In the genomic region with DNA sequence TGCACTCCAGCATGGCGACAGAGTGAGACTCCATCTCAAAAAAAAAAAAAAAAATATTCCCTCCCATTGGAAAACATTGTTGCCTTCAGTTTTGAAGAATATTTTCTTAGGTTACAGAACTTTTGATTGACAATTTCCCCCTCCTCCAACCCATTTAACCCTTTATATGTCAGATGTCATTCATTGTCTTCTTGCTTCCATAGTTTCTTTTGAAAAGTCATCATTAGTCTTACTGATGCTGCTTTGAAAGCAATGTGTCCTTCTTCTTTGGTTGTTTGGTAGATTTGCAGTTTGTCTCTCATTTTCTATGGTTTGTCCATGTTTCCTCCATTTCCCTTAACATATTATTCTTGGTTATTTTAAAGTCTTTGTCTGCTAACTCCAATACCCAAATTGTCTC, we compare ENCODE assay signal across 21 cellular contexts. TPM values are rescaled to one million over a fixed set of nuclear protein-coding genes. Genes with fewer than 3 reads are reported as not detected.
DNase-seq lines count a peak whose midpoint lies in the region; ATAC-seq, FAIRE-seq and TF ChIP-seq lines count a peak whose summit lies in the region.
"Had no signal": no experiment of that assay in that cellular context is flagged by ENCODE, and none has a peak within 500 bp of the region (broad histone marks: within the 10 kb centered on the region; RNA-seq: fewer than 3 reads in every experiment).

No MANE protein-coding gene starts in this region.

- ATAC-seq in HepG2 (no peak), right lobe of liver (no peak), HG03432 (IDR thresholded peaks at IDR 0.05; ENCODE audit: unreplicated experiment) (no peak)
- ATAC-seq: Right ventricle myocardium inferior had no signal

- POLR2A ChIA-PET in HepG2 (lab: Yijun Ruan, JAX): no interaction called here

- in situ Hi-C loops in HepG2 (cut with HindIII; ENCODE audit: extremely low pct_ligation_motif_present, low pct_unique_long_range_greater_than_20kb): no loop called here

- FAIRE-seq in HepG2 (lab: Jason Lieb, UNC): no peak
- FAIRE-seq: H54, RCC 7860 had no signal

- H3K27me3 ChIP-seq in HepG2 (ENCODE audit: control insufficient read depth in 1 of 2, insufficient read depth in 2 of 2, low read length in 2 of 2) (no peaks in the 10 kb centered on the region), right lobe of liver (no peaks in the 10 kb centered on the region), adipocyte (replicated peaks; ENCODE audit: control insufficient read depth, insufficient read depth, low read length) (no peaks in the 10 kb centered on the region), uterus (no peaks in the 10 kb centered on the region)
- H3K27me3 ChIP-seq: BE2C had no signal

- no peak overlapping the region for H2AFZ ChIP-seq in HepG2 (ENCODE audit: low read length)

- CTCF ChIA-PET in HepG2 (lab: Yijun Ruan, JAX; ENCODE audit: low intra/inter-chr PET ratio, low total read pairs): no interaction called here

- H3K9me3 ChIP-seq in HepG2 (ENCODE audit: low read length) (peaks cover 94% of the 10 kb centered on the region), right lobe of liver (peaks cover 7 to 37% (median 28%) of the 10 kb centered on the region in 4 donors), adipocyte (ENCODE audit: control insufficient read depth, low read length) (peaks cover 92% of the 10 kb centered on the region), uterus (peaks cover 0 to 75% of the 10 kb centered on the region in 2 donors)

- no peaks in the 10 kb centered on the region for H4K20me1 ChIP-seq in HepG2 (ENCODE audit: insufficient read depth, low read length)

- intact Hi-C loops in HepG2 (cut with micrococcal nuclease; ENCODE audit: unreplicated experiment): no loop called here
- intact Hi-C loops in right lobe of liver (cut with DNase I): no loop called here
- intact Hi-C loops in uterus (cut with DNase I; ENCODE audit: low total_unique reads): no loop called here

- DNase-seq in HepG2 (ENCODE audit: low spot score): no peak
- DNase-seq in right lobe of liver: no peak
- DNase-seq in adipocyte (ENCODE audit: low read depth): no peak
- peak; percentile 3 for DNase-seq in fibroblast of peridontal ligament (ENCODE audit: extremely low read depth)
- no peak for DNase-seq in NCI-H2196 treated with DMSO at 0.1 percent for 48 hours (lab: John Stamatoyannopoulos, UW; ENCODE audit: unreplicated experiment)
- no peak for DNase-seq in uterus
- DNase-seq: BE2C; CD4-positive, alpha-beta memory T cell; DMS79; NCI-H1105 treated with DMSO at 0.1 percent for 48 hours; NCI-H1694; NCI-H2081 treated with DMSO at 0.1 percent for 48 hours; NCI-H510A; NCI-H748 treated with DMSO at 0.1 percent for 48 hours; NK-92 treated with Interleukin-12 subunit alpha and Interleukin-12 subunit beta, amount 100 ng/mL, for 24 hours had no signal

- no peak for TF ChIP-seq RAD21 in HepG2 (CRISPR knock-in tag; IDR thresholded peaks at IDR 0.05)

- H3K4me2 ChIP-seq in HepG2 (ENCODE audit: low read depth, low read length): no peak overlapping the region

- BruUV-seq in HepG2 (replicated peaks; lab: Mats Ljungman, UMichigan): no TSS peak

- H3K79me2 ChIP-seq in HepG2 (ENCODE audit: insufficient read depth, low read length): no peaks in the 10 kb centered on the region

- TF ChIP-seq CTCF in HepG2 (CRISPR knock-in tag; IDR thresholded peaks at IDR 0.05): no peak
- no peak for TF ChIP-seq CTCF in right lobe of liver (IDR thresholded peaks at IDR 0.05)
- no peak for TF ChIP-seq CTCF in uterus (IDR thresholded peaks at IDR 0.05)

- no peaks in the 10 kb centered on the region for H3K4me1 ChIP-seq in HepG2 (ENCODE audit: insufficient read depth, low read length)
- no peaks in the 10 kb centered on the region for H3K4me1 ChIP-seq in right lobe of liver
- H3K4me1 ChIP-seq in adipocyte (ENCODE audit: control insufficient read depth, insufficient read depth, low read length): no peaks in the 10 kb centered on the region
- H3K4me1 ChIP-seq in uterus: no peaks in the 10 kb centered on the region
- H3K4me1 ChIP-seq: BE2C had no signal

- H3K4me3 ChIP-seq in HepG2 (replicated peaks in 1 of 3; ENCODE audit: insufficient read depth in 1 of 3, low read depth in 2 of 3, low read length in 3 of 3) (no peak overlapping the region), right lobe of liver (no peak overlapping the region), adipocyte (ENCODE audit: low read length) (peak overlapping the region; percentile 77), uterus (no peak overlapping the region)

- H3K27ac ChIP-seq in HepG2 (ENCODE audit: extremely low read length, insufficient read depth, low read length): no peak overlapping the region
- H3K27ac ChIP-seq in right lobe of liver: no peak overlapping the region
- H3K27ac ChIP-seq in uterus: no peak overlapping the region

- TF ChIP-seq EP300 in HepG2 (IDR thresholded peaks at IDR 0.05; ENCODE audit: low read depth in 2 of 2, low read length in 2 of 2): no peak
- TF ChIP-seq EP300 in HepG2 (CRISPR knock-in tag; IDR thresholded peaks at IDR 0.05; ENCODE audit: borderline replicate concordance): no peak

- H3K36me3 ChIP-seq in HepG2 (replicated peaks in 1 of 2; ENCODE audit: control insufficient read depth in 1 of 2, insufficient read depth in 2 of 2, low read length in 2 of 2) (peaks cover 2 to 17% of the 10 kb centered on the region in 2 experiments; a peak in 3 of 5 replicates), right lobe of liver (peaks cover 0 to 41% (median 10%) of the 10 kb centered on the region in 4 donors), adipocyte (ENCODE audit: control insufficient read depth, insufficient read depth, low read length, severe bottlenecking) (peaks cover 78% of the 10 kb centered on the region), uterus (no peaks in the 10 kb centered on the region)
- H3K36me3 ChIP-seq: BE2C had no signal

- H3K9ac ChIP-seq in HepG2 (ENCODE audit: insufficient read depth, low read depth, low read length): no peak overlapping the region
- no peak overlapping the region for H3K9ac ChIP-seq in adipocyte (ENCODE audit: low read length)

- TF ChIP-seq POLR2A in HepG2 (IDR thresholded peaks at IDR 0.05; ENCODE audit: insufficient read depth in 1 of 2, low read depth in 2 of 2, low read length in 2 of 2) (no peak), right lobe of liver (IDR thresholded peaks at IDR 0.05) (no peak), uterus (IDR thresholded peaks at IDR 0.05) (no peak)

- WGBS in HepG2 (ENCODE audit: low lambda C conversion rate): 38% methylated on average over 1 of the region's 1 CpG
- 67% methylated on average over 1 of the region's 1 CpG for WGBS in right lobe of liver (ENCODE audit: insufficient coverage, low coverage, low lambda C conversion rate, missing lambda C conversion rate)

RNA-seq across cellular contexts. Expression of a gene that starts 25.4 kb away (rescaled TPM):
- total RNA-seq in HepG2 (2016; rRNA removed; fragmentation: Illumina TruSeq; extraction: Trizol): 7.9 and 9.5 TPM in 2 replicates
- total RNA-seq in HepG2 (2016; cell fraction: cytosol; rRNA removed; fragmentation: Illumina TruSeq; extraction: Trizol; ENCODE audit: low read depth): 1.0 and 1.3 TPM in 2 replicates
- total RNA-seq in HepG2 (2016; cell fraction: insoluble cytoplasmic fraction; rRNA removed; fragmentation: Illumina TruSeq; extraction: Trizol): 7.8 and 8.5 TPM in 2 replicates
- total RNA-seq in HepG2 (2016; cell fraction: membrane; rRNA removed; fragmentation: Illumina TruSeq; extraction: Trizol): 4.8 and 7.5 TPM in 2 replicates
- 13.5 and 14.2 TPM in 2 replicates for total RNA-seq in HepG2 (2016; cell fraction: nucleus; rRNA removed; fragmentation: Illumina TruSeq; extraction: Trizol)
- polyA plus RNA-seq in HepG2 (2011; rRNA removed): 10.8 and 13.0 TPM in 2 replicates
- polyA plus RNA-seq in HepG2 (2011; cell fraction: cytosol; rRNA removed): 3.4 and 5.0 TPM in 2 replicates
- polyA plus RNA-seq in HepG2 (2011; cell fraction: nucleus; rRNA removed): 34.6 and 41.1 TPM in 2 replicates
- polyA plus RNA-seq in HepG2 (2012): 7.0 and 7.2 TPM in 2 replicates
- 0.59 TPM in 2 replicates for polyA plus RNA-seq in HepG2 (2016; cell fraction: cytosol; fragmentation: Illumina TruSeq; extraction: Trizol; ENCODE audit: low read depth)
- 4.1 and 6.3 TPM in 2 replicates for polyA plus RNA-seq in HepG2 (2016; cell fraction: insoluble cytoplasmic fraction; fragmentation: Illumina TruSeq; extraction: Trizol; ENCODE audit: low read depth)
- polyA plus RNA-seq in HepG2 (2016; cell fraction: membrane; fragmentation: Illumina TruSeq; extraction: Trizol; ENCODE audit: low read depth): 1.9 and 2.3 TPM in 2 replicates
- 21.3 and 25.8 TPM in 2 replicates for polyA plus RNA-seq in HepG2 (2016; cell fraction: nucleus; fragmentation: Illumina TruSeq; extraction: Trizol; ENCODE audit: insufficient read depth, low read depth)
- 17.5 and 18.8 TPM in 2 replicates for polyA minus RNA-seq in HepG2 (2011; rRNA and poly(A)+ RNA removed; ENCODE audit: low replicate concordance)
- 5.1 and 8.2 TPM in 2 replicates for polyA minus RNA-seq in HepG2 (2011; cell fraction: cytosol; rRNA and poly(A)+ RNA removed)
- 25.2 and 35.7 TPM in 2 replicates for polyA minus RNA-seq in HepG2 (2011; cell fraction: nucleus; rRNA and poly(A)+ RNA removed)
- 10 to 100 TPM in 3 of 6 experiments, 1 to 10 TPM in 3; 6.9 to 15.9 (median 9.9) TPM for total RNA-seq in right lobe of liver
- total RNA-seq in uterus: 100 to 1,000 TPM in 1 of 4 donors, 10 to 100 TPM in 2, 1 to 10 TPM in 1; 8.2 to 117 (median 50.0) TPM

RNA-seq across cellular contexts. Expression of a gene that starts 25.5 kb away (rescaled TPM):
- total RNA-seq in HepG2 (2016; rRNA removed; fragmentation: Illumina TruSeq; extraction: Trizol): not detected in 2 replicates
- total RNA-seq in HepG2 (2016; cell fraction: cytosol; rRNA removed; fragmentation: Illumina TruSeq; extraction: Trizol; ENCODE audit: low read depth): not detected in 2 replicates
- not detected in 2 replicates for total RNA-seq in HepG2 (2016; cell fraction: insoluble cytoplasmic fraction; rRNA removed; fragmentation: Illumina TruSeq; extraction: Trizol)
- not detected in 2 replicates for total RNA-seq in HepG2 (2016; cell fraction: membrane; rRNA removed; fragmentation: Illumina TruSeq; extraction: Trizol)
- total RNA-seq in HepG2 (2016; cell fraction: nucleus; rRNA removed; fragmentation: Illumina TruSeq; extraction: Trizol): not detected in 2 replicates
- not detected in 2 replicates for polyA plus RNA-seq in HepG2 (2011; rRNA removed)
- not detected in 2 replicates for polyA plus RNA-seq in HepG2 (2011; cell fraction: cytosol; rRNA removed)
- not detected in 2 replicates for polyA plus RNA-seq in HepG2 (2011; cell fraction: nucleus; rRNA removed)
- not detected in 2 replicates for polyA plus RNA-seq in HepG2 (2012)
- polyA plus RNA-seq in HepG2 (2016; cell fraction: cytosol; fragmentation: Illumina TruSeq; extraction: Trizol; ENCODE audit: low read depth): not detected in 2 replicates
- not detected in 2 replicates for polyA plus RNA-seq in HepG2 (2016; cell fraction: insoluble cytoplasmic fraction; fragmentation: Illumina TruSeq; extraction: Trizol; ENCODE audit: low read depth)
- not detected in 2 replicates for polyA plus RNA-seq in HepG2 (2016; cell fraction: membrane; fragmentation: Illumina TruSeq; extraction: Trizol; ENCODE audit: low read depth)
- polyA plus RNA-seq in HepG2 (2016; cell fraction: nucleus; fragmentation: Illumina TruSeq; extraction: Trizol; ENCODE audit: insufficient read depth, low read depth): not detected in 2 replicates
- not detected in 2 replicates for polyA minus RNA-seq in HepG2 (2011; rRNA and poly(A)+ RNA removed; ENCODE audit: low replicate concordance)
- polyA minus RNA-seq in HepG2 (2011; cell fraction: cytosol; rRNA and poly(A)+ RNA removed): not detected in 2 replicates
- not detected in 2 replicates for polyA minus RNA-seq in HepG2 (2011; cell fraction: nucleus; rRNA and poly(A)+ RNA removed)
- total RNA-seq in right lobe of liver: not detected
- total RNA-seq in uterus: not detected
- total RNA-seq: A172; CD4-positive, alpha-beta memory T cell; Right ventricle myocardium inferior; SK-MEL-5 had no signal
- polyA plus RNA-seq: CD4-positive, alpha-beta memory T cell had no signal
